Comparison of ENCODE assay signal across 8 cellular contexts in genomic region chr17:82528484-82529265, GRCh38. TPM values are rescaled to one million over a fixed set of nuclear protein-coding genes. Genes with fewer than 3 reads are reported as not detected.
A peak's percentile ranks its signal among the peaks of the same experiment; 100 is the strongest.
DNase-seq lines count a peak whose midpoint lies in the region; ATAC-seq, FAIRE-seq and TF ChIP-seq lines count a peak whose summit lies in the region.

No MANE protein-coding gene starts in this region.

- H3K36me3 ChIP-seq in neural progenitor cell (no peaks in the 10 kb centered on the region), kidney (ENCODE audit: control insufficient read depth in 1 of 2, insufficient read depth in 2 of 2, low read length in 2 of 2) (no peaks in the 10 kb centered on the region)

- H3K27me3 ChIP-seq in neural progenitor cell = no peaks in the 10 kb centered on the region

- H3K36me3 Mint-ChIP-seq in neural progenitor cell = peaks cover 11% of the 10 kb centered on the region

- intact Hi-C loops in kidney (cut with DNase I) = no loop called here

- peaks cover 100% of the 10 kb centered on the region for H3K79me2 ChIP-seq in neural progenitor cell (ENCODE audit: low read depth)

- no peaks in the 10 kb centered on the region for H3K9me3 Mint-ChIP-seq in neural progenitor cell

- peak overlapping the region; percentile 53 for H3K27ac ChIP-seq in neural progenitor cell
- peak overlapping the region in 1 of 2 donors; percentile 44 for H3K27ac ChIP-seq in kidney (ENCODE audit: low read depth in 2 of 2, low read length in 2 of 2)

- H3K4me1 Mint-ChIP-seq in neural progenitor cell = peaks cover 38% of the 10 kb centered on the region

- H3K4me2 ChIP-seq in neural progenitor cell = peak overlapping the region; percentile 11

- peaks cover 98% of the 10 kb centered on the region for H4K20me1 ChIP-seq in neural progenitor cell (ENCODE audit: low read depth)

- H3K4me3 ChIP-seq in GM12875 (ENCODE audit: low read depth, low read length) (no peak overlapping the region), neural progenitor cell (no peak overlapping the region), kidney (ENCODE audit: low read length in 2 of 2) (no peak overlapping the region)

- DNase-seq in AG08396 (ENCODE audit: low spot score) (peak; percentile 49), SHP77 treated with DMSO at 0.1 percent for 48 hours (lab: John Stamatoyannopoulos, UW) (peak; percentile 80), neural progenitor cell (ENCODE audit: low spot score) (peak; percentile 52), kidney (no peak)

- no peak for FAIRE-seq in kidney (lab: Jason Lieb, UNC)

- peak; percentile 3; the same call in 1 of the 2 replicates for TF ChIP-seq CTCF in GM12875 (IDR thresholded peaks at IDR 0.05; ENCODE audit: borderline replicate concordance, insufficient read depth, low read depth, low read length)
- TF ChIP-seq CTCF in neural progenitor cell (IDR thresholded peaks at IDR 0.05) = peak; percentile 27
- no peak for TF ChIP-seq CTCF in kidney (IDR thresholded peaks at IDR 0.05; ENCODE audit: borderline replicate concordance, extremely low read depth, insufficient read depth)

- ATAC-seq in esophagus mucosa (peak; percentile 80), HG02623 (IDR thresholded peaks at IDR 0.05; ENCODE audit: unreplicated experiment) (no peak), HG02678 (IDR thresholded peaks at IDR 0.05; ENCODE audit: unreplicated experiment) (no peak)

- H3K27me3 Mint-ChIP-seq in neural progenitor cell (ENCODE audit: insufficient read depth, low read depth) = peaks cover 4% of the 10 kb centered on the region

- no peak overlapping the region for H3K4me3 Mint-ChIP-seq in neural progenitor cell

- no peak overlapping the region for H3K9ac ChIP-seq in neural progenitor cell
- H3K9ac ChIP-seq in kidney (ENCODE audit: low read length in 2 of 2) = no peak overlapping the region

- H3K9me3 ChIP-seq in neural progenitor cell (ENCODE audit: low read depth) (no peaks in the 10 kb centered on the region), kidney (ENCODE audit: control insufficient read depth in 1 of 2, low read length in 2 of 2) (no peaks in the 10 kb centered on the region)

- no peak overlapping the region for H2AFZ ChIP-seq in neural progenitor cell (replicated peaks)

- H3K4me1 ChIP-seq in neural progenitor cell (peaks cover 7% of the 10 kb centered on the region), kidney (ENCODE audit: control insufficient read depth in 1 of 2, insufficient read depth in 1 of 2, low read depth in 1 of 2, low read length in 2 of 2) (peaks cover 16 to 36% of the 10 kb centered on the region in 2 donors)

- no peak overlapping the region for H3K27ac Mint-ChIP-seq in neural progenitor cell

- peaks cover 22% of the 10 kb centered on the region for H3F3A ChIP-seq in neural progenitor cell (ENCODE audit: low read depth)

RNA-seq across cellular contexts. Expression of gene FOXK2, which starts 9.1 kb away (rescaled TPM):
- total RNA-seq in esophagus mucosa (34.2 TPM), neural progenitor cell (ENCODE audit: low replicate concordance) (28.1 and 45.9 TPM in 2 replicates), kidney (37.9 TPM)
- 13.5 TPM for polyA plus RNA-seq in kidney (ENCODE audit: insufficient read depth, low read depth, low replicate concordance)
